Comparison of ENCODE assay signal across 2 cellular contexts in genomic region chr2:47039913-47040562, GRCh38.
TF ChIP-seq lines count a peak whose summit lies in the region.

No MANE protein-coding gene starts in this region.

TF ChIP-seq in SK-N-SH, 30 proteins besides CTCF, POLR2A, EP300 and RAD21 (continued from another document):
- TF ChIP-seq REST (IDR thresholded peaks at IDR 0.05; ENCODE audit: low read depth, low read length) (no peak), RXRA (IDR thresholded peaks at IDR 0.05; ENCODE audit: borderline replicate concordance, low read depth) (no peak), RFX5 (IDR thresholded peaks at IDR 0.05; ENCODE audit: low read length) (no peak), POLR2AphosphoS5 (IDR thresholded peaks at IDR 0.05; ENCODE audit: low read depth, low read length) (no peak), FOXJ3 (CRISPR knock-in tag; IDR thresholded peaks at IDR 0.05) (no peak)

TF ChIP-seq in SK-N-SH treated with all-trans-retinoic acid at 6 μM for 48 hours, 23 proteins besides CTCF, POLR2A, EP300 and RAD21 (continued from another document):
- TF ChIP-seq CSRNP3 (CRISPR knock-in tag; IDR thresholded peaks at IDR 0.05) (no peak), ZNF70 (CRISPR knock-in tag; IDR thresholded peaks at IDR 0.05) (no peak), CREB5 (CRISPR knock-in tag; IDR thresholded peaks at IDR 0.05; ENCODE audit: low read depth) (no peak), ARNTL (CRISPR knock-in tag; IDR thresholded peaks at IDR 0.05; ENCODE audit: borderline replicate concordance, low read depth) (no peak), TOX (CRISPR knock-in tag; IDR thresholded peaks at IDR 0.05; ENCODE audit: borderline replicate concordance) (no peak), ZNF8 (CRISPR knock-in tag; IDR thresholded peaks at IDR 0.05) (no peak), SNAI2 (CRISPR knock-in tag; IDR thresholded peaks at IDR 0.05) (no peak), ZNF565 (CRISPR knock-in tag; conservative IDR thresholded peaks at IDR 0.05; ENCODE audit: low read depth) (no peak), CSDC2 (CRISPR knock-in tag; IDR thresholded peaks at IDR 0.05) (no peak), OSR1 (CRISPR knock-in tag; IDR thresholded peaks at IDR 0.05) (no peak), ZC3H10 (CRISPR knock-in tag; IDR thresholded peaks at IDR 0.05) (no peak), TCF4 (CRISPR knock-in tag; IDR thresholded peaks at IDR 0.05; ENCODE audit: borderline replicate concordance) (no peak), BACH2 (CRISPR knock-in tag; IDR thresholded peaks at IDR 0.05; ENCODE audit: borderline replicate concordance) (no peak), RARB (CRISPR knock-in tag; IDR thresholded peaks at IDR 0.05) (no peak)
